ENCODE assay signal across 8 cellular contexts in the genomic region with DNA sequence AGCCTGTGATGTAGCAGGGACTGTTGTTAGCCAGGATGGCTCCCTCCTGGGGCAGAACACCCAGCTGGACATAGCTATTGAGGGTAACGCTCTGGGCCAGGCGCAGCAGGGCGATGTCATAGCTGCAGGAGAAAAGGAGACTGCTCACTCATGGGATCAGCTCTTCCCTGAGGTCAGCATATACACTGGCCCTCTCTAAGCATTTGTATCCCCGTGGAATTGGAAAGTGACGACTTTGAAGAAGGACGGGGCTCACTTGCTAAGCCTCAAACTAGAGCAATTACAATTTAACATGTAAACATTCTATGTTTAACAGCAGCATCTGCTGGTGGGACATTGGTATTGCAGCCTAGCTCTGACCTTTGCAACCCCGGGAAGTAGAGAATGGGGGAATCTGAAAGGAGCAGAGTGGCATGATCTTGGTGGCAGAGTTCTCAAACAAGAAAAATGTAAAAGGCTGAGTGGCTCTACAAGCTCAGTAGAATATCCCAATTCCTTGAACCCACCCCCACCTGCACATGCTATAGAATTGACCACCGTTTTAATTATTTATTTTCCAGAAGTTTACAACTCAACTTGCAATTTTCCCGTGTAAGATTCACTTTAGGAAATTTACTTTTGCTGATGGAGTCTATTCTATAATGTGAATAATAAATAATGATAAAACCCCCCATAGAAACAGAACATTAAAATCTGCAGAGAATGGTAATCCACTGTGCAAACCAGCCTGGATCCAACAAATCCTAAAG. TPM values are rescaled to one million over a fixed set of nuclear protein-coding genes. Genes with fewer than 3 reads are reported as not detected.
DNase-seq lines count a peak whose midpoint lies in the region; ATAC-seq, FAIRE-seq and TF ChIP-seq lines count a peak whose summit lies in the region.

No MANE protein-coding gene starts in this region.

- peak; percentile 35 to 46 for DNase-seq in SHP77 (lab: John Stamatoyannopoulos, UW)
- peak in 3 of 4 experiments; percentile 26 to 54 (median 47) for DNase-seq in activated naive CD4-positive, alpha-beta T cell (lab: John Stamatoyannopoulos, UW)
- DNase-seq in frontal cortex (ENCODE audit: low spot score in 2 of 2), result peak; percentile 59 to 71
- DNase-seq in omental fat pad (ENCODE audit: low spot score), result peak; percentile 47
- DNase-seq in tibial nerve (ENCODE audit: low spot score in 2 of 2), result peak; percentile 66 to 82

- H3K4me3 ChIP-seq in tibial nerve, result peak overlapping the region in 1 of 4 donors; percentile 20

- H3K4me1 ChIP-seq in ES-I3 (ENCODE audit: insufficient read depth, low read length), result peaks cover 18% of the 10 kb centered on the region
- H3K4me1 ChIP-seq in tibial nerve, result peaks cover 0 to 6% (median 0%) of the 10 kb centered on the region in 4 donors

- no peak for TF ChIP-seq POLR2A in tibial nerve (IDR thresholded peaks at IDR 0.05)

- ATAC-seq in omental fat pad (ENCODE audit: low FRiP score), result peak; percentile 72
- ATAC-seq in GM21737 (IDR thresholded peaks at IDR 0.05; ENCODE audit: unreplicated experiment), result no peak

- FAIRE-seq in frontal cortex (lab: Jason Lieb, UNC), result no peak

- peak in 1 of 2 donors; percentile 29 for TF ChIP-seq EP300 in tibial nerve (IDR thresholded peaks at IDR 0.05)

- H3K27ac ChIP-seq in tibial nerve, result peak overlapping the region in 1 of 4 donors; percentile 46

- H3K27me3 ChIP-seq in tibial nerve, result no peaks in the 10 kb centered on the region

- TF ChIP-seq CTCF in LNCAP (IDR thresholded peaks at IDR 0.05) (peak; percentile 100), omental fat pad (IDR thresholded peaks at IDR 0.05) (peak in 2 of 3 donors; percentile 89 to 94), tibial nerve (IDR thresholded peaks at IDR 0.05) (peak; percentile 89 to 97 (median 95))

- H3K9me3 ChIP-seq in ES-I3 (ENCODE audit: control insufficient read depth, insufficient read depth, low read length) (no peaks in the 10 kb centered on the region), tibial nerve (no peaks in the 10 kb centered on the region)

- H3K36me3 ChIP-seq in ES-I3 (ENCODE audit: insufficient read depth, low read length) (no peaks in the 10 kb centered on the region), tibial nerve (no peaks in the 10 kb centered on the region)

- 0 out of 2 replicates have a peak overlapping the region, but pooled peaks have one; percentile 15 for H3K9ac ChIP-seq in ES-I3 (ENCODE audit: low read depth, low read length)

- 26 to 30% methylated on average over 9 of the region's 9 CpGs for WGBS in tibial nerve, 2 donors

RNA-seq across cellular contexts. Expression of a gene that starts 5.0 kb away (rescaled TPM):
- total RNA-seq in frontal cortex, result not detected
- not detected for total RNA-seq in omental fat pad
- total RNA-seq in tibial nerve, result not detected

RNA-seq across cellular contexts. Expression of a gene that starts 17.5 kb away (rescaled TPM):
- total RNA-seq in frontal cortex (1.2 TPM), omental fat pad (10 to 100 TPM in 3 of 4 donors, 1 to 10 TPM in 1; 4.8 to 26.5 (median 13.0) TPM), tibial nerve (10 to 100 TPM in 1 of 4 donors, 1 to 10 TPM in 3; 2.8 to 11.1 (median 4.3) TPM)

RNA-seq across cellular contexts. Expression of a gene that starts 49.8 kb away (rescaled TPM):
- under 0.01 TPM for total RNA-seq in frontal cortex
- 10 to 100 TPM in 3 of 4 donors, 1 to 10 TPM in 1; 4.2 to 12.9 (median 10.7) TPM for total RNA-seq in omental fat pad
- 1 to 10 TPM; 1.0 to 6.3 (median 4.3) TPM for total RNA-seq in tibial nerve
